Comparison of ENCODE assay signal across 2 cellular contexts in the genomic region with DNA sequence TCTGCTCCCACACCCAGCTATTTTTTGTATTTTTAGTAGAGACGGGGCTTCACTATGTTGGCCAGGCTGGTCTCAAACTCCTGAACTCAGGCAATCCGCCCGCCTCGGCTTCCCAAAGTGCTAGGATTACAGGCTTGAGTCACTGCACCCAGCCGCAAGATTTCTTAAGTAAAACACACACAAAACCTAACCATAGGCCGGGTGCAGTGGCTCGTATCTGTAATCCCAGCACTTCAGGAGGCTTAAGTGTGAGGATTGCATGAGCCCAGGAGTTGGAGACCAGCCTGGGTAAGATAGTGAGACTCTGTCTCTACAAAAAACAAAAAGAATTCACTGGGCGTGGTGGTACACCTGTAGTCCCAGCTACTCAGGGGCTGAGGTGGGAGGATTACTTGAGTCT. TPM values are rescaled to one million over a fixed set of nuclear protein-coding genes. Genes with fewer than 3 reads are reported as not detected.
"Had no signal": no experiment of that assay in that cellular context is flagged by ENCODE, and none has a peak within 500 bp of the region (broad histone marks: within the 10 kb centered on the region; RNA-seq: fewer than 3 reads in every experiment).

No MANE protein-coding gene starts in this region.

RNA-seq across cellular contexts. Expression of a gene that starts 51.5 kb away (rescaled TPM):
- total RNA-seq: GM23338 had no signal
- polyA plus RNA-seq: IgD-negative memory B cell had no signal
